In the genomic region with DNA sequence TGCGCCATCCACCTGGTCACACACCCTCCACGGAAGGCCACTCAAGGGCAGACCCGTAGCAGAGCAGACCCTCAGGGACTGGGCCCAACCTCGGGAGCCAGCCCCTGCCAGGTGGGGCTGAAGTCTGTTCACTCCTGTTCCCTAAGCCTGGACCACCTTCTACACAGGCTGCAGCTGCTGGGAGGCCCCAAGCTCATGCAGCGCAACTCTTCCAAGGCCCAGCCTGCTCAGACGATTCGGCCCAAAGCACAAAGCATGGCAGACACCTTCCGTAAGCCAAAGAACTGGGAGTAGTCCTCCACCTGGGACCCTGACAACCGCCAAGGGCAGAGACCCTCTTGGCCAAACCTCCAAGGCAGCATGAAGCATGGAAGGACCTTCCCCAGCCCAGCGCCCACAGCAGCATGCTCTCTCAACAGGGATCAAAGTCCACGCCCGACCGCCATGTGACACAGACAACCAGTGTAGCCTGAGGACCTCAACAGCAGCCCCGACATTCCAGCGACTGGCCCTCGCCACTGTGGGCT, we compare ENCODE assay signal across 1 cellular context.
TF ChIP-seq lines count a peak whose summit lies in the region.

No MANE protein-coding gene starts in this region.

TF ChIP-seq in IMR-90, 13 proteins besides CTCF, POLR2A, EP300 and RAD21:
- TF ChIP-seq MXI1 (IDR thresholded peaks at IDR 0.05; ENCODE audit: borderline replicate concordance, low read depth, low read length) (no peak), FOS (IDR thresholded peaks at IDR 0.05; ENCODE audit: low read depth, low read length) (no peak), BHLHE40 (IDR thresholded peaks at IDR 0.05; ENCODE audit: low read depth, low read length) (no peak)
- TF ChIP-seq, protein P1, sequence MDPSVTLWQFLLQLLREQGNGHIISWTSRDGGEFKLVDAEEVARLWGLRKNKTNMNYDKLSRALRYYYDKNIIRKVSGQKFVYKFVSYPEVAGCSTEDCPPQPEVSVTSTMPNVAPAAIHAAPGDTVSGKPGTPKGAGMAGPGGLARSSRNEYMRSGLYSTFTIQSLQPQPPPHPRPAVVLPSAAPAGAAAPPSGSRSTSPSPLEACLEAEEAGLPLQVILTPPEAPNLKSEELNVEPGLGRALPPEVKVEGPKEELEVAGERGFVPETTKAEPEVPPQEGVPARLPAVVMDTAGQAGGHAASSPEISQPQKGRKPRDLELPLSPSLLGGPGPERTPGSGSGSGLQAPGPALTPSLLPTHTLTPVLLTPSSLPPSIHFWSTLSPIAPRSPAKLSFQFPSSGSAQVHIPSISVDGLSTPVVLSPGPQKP (IDR thresholded peaks at IDR 0.05; ENCODE audit: borderline replicate concordance, low read depth, low read length), result no peak
TF ChIP-seq in IMR-90: peak in this region for 0.
